In genomic region chr7:96979551-96980276, GRCh38 we compare ENCODE assay signal across 9 cellular contexts. TPM values are rescaled to one million over a fixed set of nuclear protein-coding genes. Genes with fewer than 3 reads are reported as not detected.
"Had no signal": no experiment of that assay in that cellular context is flagged by ENCODE, and none has a peak within 500 bp of the region (broad histone marks: within the 10 kb centered on the region; RNA-seq: fewer than 3 reads in every experiment).

No MANE protein-coding gene starts in this region.

- H3K36me3 ChIP-seq: HAP-1 had no signal

- ATAC-seq: HCT116, HepG2 had no signal

- H3K9ac ChIP-seq: GM23248 had no signal

- H3K27ac ChIP-seq: GM23248, HL-60 had no signal

- DNase-seq: GM23248, GOT3, H7, HFFc6 had no signal

- H3K4me3 ChIP-seq: GM23248, HAP-1 had no signal

- H2AFZ ChIP-seq: GM23248 had no signal

- H3K4me1 ChIP-seq: HAP-1 had no signal

- H3K9me3 ChIP-seq: HAP-1 had no signal

RNA-seq across cellular contexts. Expression of gene DLX6, which starts 25.6 kb away (rescaled TPM):
- total RNA-seq: GM23248, H7, HFFc6 had no signal
- polyA plus RNA-seq: GM23248, IgD-negative memory B cell had no signal

RNA-seq across cellular contexts. Expression of gene DLX5, which starts 44.9 kb away (rescaled TPM):
- total RNA-seq: GM23248, H7, HepG2, HFFc6 had no signal
- polyA plus RNA-seq: GM23248, HepG2, IgD-negative memory B cell had no signal
